Comparison of ENCODE assay signal across 1 cellular context in genomic region chr4:11615601-11616000, GRCh38.
TF ChIP-seq lines count a peak whose summit lies in the region.

No MANE protein-coding gene starts in this region.

TF ChIP-seq in GM23338, 12 proteins besides CTCF, POLR2A, EP300 and RAD21 (continued from another document):
- TF ChIP-seq ZNF462 (CRISPR knock-in tag; IDR thresholded peaks at IDR 0.05) (no peak), JUNB (IDR thresholded peaks at IDR 0.05; ENCODE audit: unreplicated experiment) (no peak), ETS1 (IDR thresholded peaks at IDR 0.05) (no peak), EZH2 (IDR thresholded peaks at IDR 0.05; ENCODE audit: low read depth, unreplicated experiment) (no peak), CREB1 (CRISPR knock-in tag; IDR thresholded peaks at IDR 0.05; ENCODE audit: low read depth) (no peak)
TF ChIP-seq in GM23338: peak in this region for 0.
